In the genomic region with DNA sequence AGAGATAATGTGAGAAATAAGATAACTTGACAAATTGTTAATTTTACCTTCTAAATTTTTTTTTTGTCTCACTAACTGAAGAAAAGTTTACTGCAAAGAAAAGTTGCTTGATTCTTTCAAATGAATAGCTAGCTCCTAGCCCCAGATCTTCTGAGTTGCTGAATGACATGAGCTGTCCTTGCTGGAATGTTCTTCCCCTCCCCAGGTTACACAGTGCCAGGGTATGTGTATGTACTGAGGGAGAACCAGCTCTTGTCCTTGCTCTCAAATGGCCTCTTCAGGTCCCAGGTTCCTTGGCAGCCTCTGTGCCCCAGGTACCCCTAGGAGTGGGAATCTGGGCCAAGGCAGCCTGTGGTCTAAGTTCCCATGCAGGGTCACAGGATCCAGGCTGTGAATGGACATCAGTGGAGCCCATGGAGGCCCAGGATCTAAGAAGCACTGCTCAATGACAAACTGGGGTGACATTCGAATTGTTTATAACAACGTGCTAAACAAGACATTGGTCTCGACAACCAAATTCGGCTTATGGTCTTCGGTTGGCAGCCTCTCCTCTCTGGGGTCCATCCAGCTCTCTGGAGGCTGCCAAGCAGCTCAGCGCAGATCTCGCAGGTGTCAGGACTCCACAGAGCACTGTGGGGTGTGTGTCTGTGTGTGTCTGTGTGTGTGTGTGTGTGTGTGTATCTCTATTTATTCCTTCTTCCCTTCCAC, we compare ENCODE assay signal across 20 cellular contexts. TPM values are rescaled to one million over a fixed set of nuclear protein-coding genes. Genes with fewer than 3 reads are reported as not detected.
DNase-seq lines count a peak whose midpoint lies in the region; ATAC-seq and TF ChIP-seq lines count a peak whose summit lies in the region.
"Had no signal": no experiment of that assay in that cellular context is flagged by ENCODE, and none has a peak within 500 bp of the region (broad histone marks: within the 10 kb centered on the region; RNA-seq: fewer than 3 reads in every experiment).

No MANE protein-coding gene starts in this region.

- H3K9me3 Mint-ChIP-seq in chondrocyte (ENCODE audit: low read depth) (no peaks in the 10 kb centered on the region), type B pancreatic cell (no peaks in the 10 kb centered on the region)
- H3K9me3 Mint-ChIP-seq: activated T-cell treated with anti-CD3 and anti-CD28 coated beads, Interleukin-2, amount 50 U/mL, for 4 hours; central memory CD8-positive, alpha-beta T cell had no signal

- H3K4me3 ChIP-seq in Karpas-422 (ENCODE audit: low read length) (no peak overlapping the region), mesenchymal stem cell (ENCODE audit: insufficient read depth in 1 of 2, low read depth in 1 of 2, low read length in 2 of 2) (no peak overlapping the region)
- H3K4me3 ChIP-seq: gastroesophageal sphincter, psoas muscle, skin epidermis had no signal

- peak overlapping the region; percentile 77 for H2BK15ac ChIP-seq in mesenchymal stem cell (ENCODE audit: low read depth, poor library complexity, severe bottlenecking)

- H3K4me1 ChIP-seq in Karpas-422 (ENCODE audit: low read length) (peaks cover 30% of the 10 kb centered on the region), mesenchymal stem cell (ENCODE audit: control insufficient read depth, insufficient read depth, low read depth, low read length) (peaks cover 28% of the 10 kb centered on the region)

- H3K27ac ChIP-seq in Karpas-422 (ENCODE audit: low read length) (no peak overlapping the region), mesenchymal stem cell (ENCODE audit: low read length, poor library complexity, severe bottlenecking) (peak overlapping the region; percentile 99)
- H3K27ac ChIP-seq: gastroesophageal sphincter had no signal

- peak overlapping the region; percentile 40 for H3K4me3 Mint-ChIP-seq in chondrocyte (ENCODE audit: unreplicated experiment)
- H3K4me3 Mint-ChIP-seq in type B pancreatic cell = no peak overlapping the region
- H3K4me3 Mint-ChIP-seq: activated T-cell treated with anti-CD3 and anti-CD28 coated beads, Interleukin-2, amount 50 U/mL, for 4 hours; central memory CD8-positive, alpha-beta T cell; stimulated activated memory B cell treated with anti-CD40 and anti-IgM and Interleukin-4, amounts not matched to agents 10 μg/mL and 1 μg/mL and 100 μg/mL, for 72 hours had no signal

- no peak overlapping the region for H3K23ac ChIP-seq in mesenchymal stem cell (ENCODE audit: low read length in 2 of 2)

- H3K27me3 Mint-ChIP-seq in chondrocyte (ENCODE audit: low read depth) (no peaks in the 10 kb centered on the region), type B pancreatic cell (no peaks in the 10 kb centered on the region)
- H3K27me3 Mint-ChIP-seq: central memory CD8-positive, alpha-beta T cell; stimulated activated memory B cell treated with anti-CD40 and anti-IgM and Interleukin-4, amounts not matched to agents 10 μg/mL and 1 μg/mL and 100 μg/mL, for 72 hours had no signal

- H3K9ac ChIP-seq in Karpas-422 (ENCODE audit: low read length) = no peak overlapping the region
- no peak overlapping the region for H3K9ac ChIP-seq in mesenchymal stem cell (ENCODE audit: low read length)

- 95% methylated on average over 5 of the region's 7 CpGs for WGBS in mesenchymal stem cell

- H4K91ac ChIP-seq in mesenchymal stem cell (ENCODE audit: low read length) = peak overlapping the region; percentile 55

- H3K9me3 ChIP-seq in Karpas-422 (ENCODE audit: low read length) (no peaks in the 10 kb centered on the region), mesenchymal stem cell (ENCODE audit: control insufficient read depth, low read length) (no peaks in the 10 kb centered on the region)
- H3K9me3 ChIP-seq: gastroesophageal sphincter, psoas muscle had no signal

- no peaks in the 10 kb centered on the region for H4K20me1 ChIP-seq in Karpas-422 (ENCODE audit: insufficient read depth, low read depth, low read length)

- peaks cover 1% of the 10 kb centered on the region for H3K79me1 ChIP-seq in mesenchymal stem cell (replicated peaks; ENCODE audit: low read length, poor library complexity, severe bottlenecking)

- H2AFZ ChIP-seq in Karpas-422 (ENCODE audit: low read length) (peak overlapping the region; percentile 30; the same call in 1 of the 2 replicates), mesenchymal stem cell (ENCODE audit: low read depth, low read length) (no peak overlapping the region)

- H2BK5ac ChIP-seq in mesenchymal stem cell (ENCODE audit: low read depth, low read length, poor library complexity, severe bottlenecking) = peak overlapping the region; percentile 75

- H3K79me2 ChIP-seq in Karpas-422 (ENCODE audit: low read length) = no peaks in the 10 kb centered on the region

- no peak overlapping the region for H3K4me2 ChIP-seq in Karpas-422 (ENCODE audit: low read depth, low read length, poor library complexity, severe bottlenecking)
- no peak overlapping the region for H3K4me2 ChIP-seq in mesenchymal stem cell (ENCODE audit: low read length, poor library complexity, severe bottlenecking)

- peak overlapping the region in 1 of 2 experiments; percentile 31 for H3K4ac ChIP-seq in mesenchymal stem cell (ENCODE audit: low read depth in 1 of 2, low read length in 2 of 2)

- peak overlapping the region; percentile 4 to 77 for H2BK12ac ChIP-seq in mesenchymal stem cell (ENCODE audit: low read length in 2 of 2)

- no peak for ATAC-seq in HG02938 (IDR thresholded peaks at IDR 0.05; ENCODE audit: unreplicated experiment)
- ATAC-seq: activated T-cell treated with anti-CD3 and anti-CD28 coated beads, Interleukin-2, amount 50 U/mL, for 4 hours; gastroesophageal sphincter; stimulated activated memory B cell treated with anti-CD40 and anti-IgM and Interleukin-4, amounts not matched to agents 10 μg/mL and 1 μg/mL and 100 μg/mL, for 72 hours had no signal

- H3K36me3 ChIP-seq in Karpas-422 (ENCODE audit: insufficient read depth, low read length) (no peaks in the 10 kb centered on the region; the same call in 1 of the 2 replicates), mesenchymal stem cell (ENCODE audit: control insufficient read depth in 1 of 2, insufficient read depth in 2 of 2, low read depth in 1 of 2, low read length in 2 of 2) (no peaks in the 10 kb centered on the region)
- H3K36me3 ChIP-seq: gastroesophageal sphincter had no signal

- H3K27ac Mint-ChIP-seq in chondrocyte (ENCODE audit: unreplicated experiment) = peak overlapping the region; percentile 99
- H3K27ac Mint-ChIP-seq in type B pancreatic cell = peak overlapping the region; percentile 1
- H3K27ac Mint-ChIP-seq: stimulated activated memory B cell treated with anti-CD40 and anti-IgM and Interleukin-4, amounts not matched to agents 10 μg/mL and 1 μg/mL and 100 μg/mL, for 72 hours had no signal

- DNase-seq in Karpas-422 (no peak), chondrocyte (ENCODE audit: low spot score) (no peak), mesenchymal stem cell (no peak), type B pancreatic cell (ENCODE audit: extremely low spot score, unreplicated experiment) (no peak), NCI-H187 treated with DMSO at 0.1 percent for 48 hours (lab: John Stamatoyannopoulos, UW) (no peak)
- no peak for DNase-seq in activated naive CD4-positive, alpha-beta T cell treated with Interleukin-2 at 50 U/mL for 16 hours
- DNase-seq: activated naive CD4-positive, alpha-beta T cell treated with anti-CD3 and anti-CD28 coated beads, Interleukin-2, amount 50 U/mL, for 16 hours; activated T-cell treated with anti-CD3 and anti-CD28 coated beads, Interleukin-2, amount 50 U/mL, for 4 hours; anterior cingulate cortex; kidney; NCI-H1092; NCI-H1930; psoas muscle; SIG-M5; stimulated activated CD4-positive, alpha-beta T cell treated with anti-CD3 and anti-CD28 coated beads, Interleukin-2, amount 100 ng/mL, for 24 hours had no signal

- peak overlapping the region; percentile 32 for H4K8ac ChIP-seq in mesenchymal stem cell (ENCODE audit: low read length)

- TF ChIP-seq CTCF in chondrocyte (IDR thresholded peaks at IDR 0.05) (no peak), type B pancreatic cell (conservative IDR thresholded peaks at IDR 0.05) (no peak)

- H3K27me3 ChIP-seq in Karpas-422 (ENCODE audit: low read length) (no peaks in the 10 kb centered on the region), mesenchymal stem cell (ENCODE audit: control insufficient read depth in 1 of 2, insufficient read depth in 1 of 2, low read length in 2 of 2) (no peaks in the 10 kb centered on the region)
- H3K27me3 ChIP-seq: gastroesophageal sphincter had no signal

- no peak overlapping the region for H3K14ac ChIP-seq in mesenchymal stem cell (ENCODE audit: low read length in 2 of 2)

- no peak overlapping the region for H2BK120ac ChIP-seq in mesenchymal stem cell (ENCODE audit: low read depth, low read length)

- peak overlapping the region; percentile 2 for H2AK5ac ChIP-seq in mesenchymal stem cell (ENCODE audit: low read length, severe bottlenecking)

- no peaks in the 10 kb centered on the region for H3K36me3 Mint-ChIP-seq in chondrocyte (ENCODE audit: low read depth)
- H3K36me3 Mint-ChIP-seq in type B pancreatic cell = no peaks in the 10 kb centered on the region

- peak overlapping the region in 1 of 2 experiments; percentile 51 for H3K18ac ChIP-seq in mesenchymal stem cell (ENCODE audit: low read depth in 1 of 2, low read length in 2 of 2)

- H3K4me1 Mint-ChIP-seq in chondrocyte (ENCODE audit: low read depth) (peaks cover 73% of the 10 kb centered on the region), type B pancreatic cell (ENCODE audit: unreplicated experiment) (peaks cover 29% of the 10 kb centered on the region)
- H3K4me1 Mint-ChIP-seq: central memory CD8-positive, alpha-beta T cell had no signal

- no peaks in the 10 kb centered on the region for H3K9me2 ChIP-seq in Karpas-422 (replicated peaks; ENCODE audit: insufficient read depth, low read length)

RNA-seq across cellular contexts. Expression of gene INO80C, which starts 17.1 kb away (rescaled TPM):
- total RNA-seq in Karpas-422 (2014; rRNA removed; shearing (Covaris generic); ENCODE audit: low replicate concordance) = 83.4 and 108 TPM in 2 replicates
- total RNA-seq in chondrocyte = 22.7 to 25.4 TPM (median 23.7 TPM) in 3 replicates
- polyA plus RNA-seq in mesenchymal stem cell (2013, experiment 1 of 2) = 22.5 TPM
- polyA plus RNA-seq in mesenchymal stem cell (2013, experiment 2 of 2) = 22.2 TPM
- 19.7 and 22.6 TPM in 2 replicates for total RNA-seq in type B pancreatic cell (ENCODE audit: low replicate concordance)
